Comparison of ENCODE assay signal across 9 cellular contexts in the genomic region with DNA sequence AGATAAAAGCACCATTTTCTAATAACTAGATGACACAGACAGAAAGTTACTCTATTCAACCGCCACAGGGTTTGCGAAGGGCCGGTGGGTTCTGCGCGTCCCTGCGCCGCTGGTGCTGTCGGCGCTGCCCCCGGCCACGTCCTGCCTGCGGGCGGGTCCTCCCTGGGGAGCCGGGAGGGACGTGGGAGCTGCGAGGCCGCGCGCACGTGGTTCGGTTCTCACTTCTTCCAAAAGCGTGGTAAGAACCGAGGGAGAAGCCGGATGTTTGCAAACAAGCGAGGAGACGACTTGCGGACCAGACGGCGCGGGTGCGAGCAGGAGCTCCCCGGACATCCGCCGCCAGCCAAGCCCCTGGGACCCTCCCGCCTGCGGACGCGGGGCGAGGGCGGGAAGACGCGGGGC. TPM values are rescaled to one million over a fixed set of nuclear protein-coding genes. Genes with fewer than 3 reads are reported as not detected.
A peak's percentile ranks its signal among the peaks of the same experiment; 100 is the strongest.
DNase-seq lines count a peak whose midpoint lies in the region; ATAC-seq, FAIRE-seq and TF ChIP-seq lines count a peak whose summit lies in the region.
"Had no signal": no experiment of that assay in that cellular context is flagged by ENCODE, and none has a peak within 500 bp of the region (broad histone marks: within the 10 kb centered on the region; RNA-seq: fewer than 3 reads in every experiment).

No MANE protein-coding gene starts in this region.

- in situ Hi-C loops in HepG2 (cut with HindIII; ENCODE audit: extremely low pct_ligation_motif_present, low pct_unique_long_range_greater_than_20kb), result no loop called here

- peaks cover 0 to 42% (median 18%) of the 10 kb centered on the region in 12 donors for H3K4me1 ChIP-seq in heart left ventricle
- H3K4me1 ChIP-seq in HepG2 (ENCODE audit: insufficient read depth, low read length), result no peaks in the 10 kb centered on the region
- H3K4me1 ChIP-seq in vagina, result peaks cover 18% of the 10 kb centered on the region

- H3K36me3 ChIP-seq in heart left ventricle (peaks cover 0 to 28% (median 0%) of the 10 kb centered on the region in 9 donors), HepG2 (replicated peaks in 1 of 2; ENCODE audit: control insufficient read depth in 1 of 2, insufficient read depth in 2 of 2, low read length in 2 of 2) (no peaks in the 10 kb centered on the region), vagina (no peaks in the 10 kb centered on the region)
- H3K36me3 ChIP-seq: pancreas had no signal

- TF ChIP-seq RAD21 in HepG2 (CRISPR knock-in tag; IDR thresholded peaks at IDR 0.05), result no peak

- H3K9ac ChIP-seq in HepG2 (ENCODE audit: insufficient read depth, low read depth, low read length), result no peak overlapping the region

- H3K4me2 ChIP-seq in HepG2 (ENCODE audit: low read depth, low read length), result peak overlapping the region; percentile 68

- POLR2A ChIA-PET in HepG2 (lab: Yijun Ruan, JAX) (no interaction called here), GM10248 (lab: Yijun Ruan, JAX) (no interaction called here)

- H3K79me2 ChIP-seq in HepG2 (ENCODE audit: insufficient read depth, low read length), result no peaks in the 10 kb centered on the region

- peak in 2 of 4 donors; percentile 35 to 36 for ATAC-seq in heart left ventricle
- no peak for ATAC-seq in Right ventricle myocardium superior (ENCODE audit: poor library complexity)
- ATAC-seq in HepG2, result no peak

- no peak overlapping the region for H2AFZ ChIP-seq in HepG2 (ENCODE audit: low read length)

- H3K27me3 ChIP-seq in heart left ventricle (peaks cover 19 to 88% (median 64%) of the 10 kb centered on the region in 9 donors), HepG2 (ENCODE audit: control insufficient read depth in 1 of 2, insufficient read depth in 2 of 2, low read length in 2 of 2) (peaks cover 10 to 75% of the 10 kb centered on the region in 2 experiments), vagina (peaks cover 9% of the 10 kb centered on the region)

- FAIRE-seq in HepG2 (lab: Jason Lieb, UNC), result no peak
- FAIRE-seq: pancreas had no signal

- peak in 2 of 5 donors; percentile 49 to 65 for DNase-seq in heart left ventricle
- DNase-seq in Right ventricle myocardium superior, result no peak
- peak; percentile 6 for DNase-seq in amniotic epithelial cell (ENCODE audit: low read depth)
- no peak for DNase-seq in HepG2 (ENCODE audit: low spot score)
- peak in 1 of 2 donors; percentile 10 for DNase-seq in vagina (ENCODE audit: extremely low spot score in 2 of 2)
- DNase-seq in NCI-H1092 treated with DMSO at 0.1 percent for 48 hours (lab: John Stamatoyannopoulos, UW), result no peak
- DNase-seq in GM10248 (ENCODE audit: extremely low spot score), result no peak
- no peak for DNase-seq in stimulated activated CD4-positive, alpha-beta T cell treated with anti-CD3 and anti-CD28 coated beads, Interleukin-1b, Interleukin-23, amount 100 ng/mL, for 48 hours

- H3K27ac ChIP-seq in heart left ventricle (peak overlapping the region in 11 of 12 donors; percentile 33 to 94 (median 87)), HepG2 (ENCODE audit: extremely low read length, insufficient read depth, low read length) (no peak overlapping the region), vagina (no peak overlapping the region)
- H3K27ac ChIP-seq: pancreas had no signal

- no peaks in the 10 kb centered on the region for H3K9me3 ChIP-seq in heart left ventricle
- H3K9me3 ChIP-seq in HepG2 (ENCODE audit: low read length), result no peaks in the 10 kb centered on the region
- no peaks in the 10 kb centered on the region for H3K9me3 ChIP-seq in vagina
- H3K9me3 ChIP-seq: pancreas had no signal

- TF ChIP-seq EP300 in HepG2 (IDR thresholded peaks at IDR 0.05; ENCODE audit: low read depth in 2 of 2, low read length in 2 of 2) (no peak), HepG2 (CRISPR knock-in tag; IDR thresholded peaks at IDR 0.05; ENCODE audit: borderline replicate concordance) (no peak)

- TF ChIP-seq POLR2A in heart left ventricle (IDR thresholded peaks at IDR 0.05) (no peak), HepG2 (IDR thresholded peaks at IDR 0.05; ENCODE audit: insufficient read depth in 1 of 2, low read depth in 2 of 2, low read length in 2 of 2) (no peak), vagina (IDR thresholded peaks at IDR 0.05) (no peak)

- BruUV-seq in HepG2 (replicated peaks; lab: Mats Ljungman, UMichigan), result no TSS peak

- intact Hi-C loops in heart left ventricle (cut with DNase I), result loop anchor here in 4 of 10 donors (5.0 to 10.0 kb wide), 5 partner anchors 102 to 268 kb away; partner anchors contain the start of gene ZFP62 (in 1 of the 4)
- intact Hi-C loops in Right ventricle myocardium superior (cut with DNase I), result no loop called here
- intact Hi-C loops in HepG2 (cut with micrococcal nuclease; ENCODE audit: unreplicated experiment), result no loop called here
- intact Hi-C loops in vagina (cut with DNase I), result no loop called here

- CTCF ChIA-PET in HepG2 (lab: Yijun Ruan, JAX; ENCODE audit: low intra/inter-chr PET ratio, low total read pairs), result no interaction called here
- CTCF ChIA-PET in GM10248 (lab: Yijun Ruan, JAX), result no interaction called here

- TF ChIP-seq CTCF in heart left ventricle (IDR thresholded peaks at IDR 0.05), result no peak
- no peak for TF ChIP-seq CTCF in HepG2 (CRISPR knock-in tag; IDR thresholded peaks at IDR 0.05)
- TF ChIP-seq CTCF in vagina (IDR thresholded peaks at IDR 0.05), result no peak
- no peak for TF ChIP-seq CTCF in GM10248 (IDR thresholded peaks at IDR 0.05; ENCODE audit: control extremely low read depth, extremely low read depth, low read depth, missing control alignments)

- WGBS in heart left ventricle, 4 donors, result 2 to 5% (median 4%) methylated on average over 22 to 42 of the region's 42 CpGs
- WGBS in HepG2 (ENCODE audit: low lambda C conversion rate), result 64% methylated on average over 14 of the region's 42 CpGs

- H4K20me1 ChIP-seq in HepG2 (ENCODE audit: insufficient read depth, low read length), result no peaks in the 10 kb centered on the region

- H3K4me3 ChIP-seq in heart left ventricle (peak overlapping the region in 11 of 12 donors; percentile 3 to 72 (median 62)), HepG2 (replicated peaks in 1 of 3; ENCODE audit: insufficient read depth in 1 of 3, low read depth in 2 of 3, low read length in 3 of 3) (peak overlapping the region in 1 of 3 experiments; percentile 57; a peak in 1 of 6 replicates), vagina (peak overlapping the region; percentile 49 to 58)

TF ChIP-seq in HepG2, 621 proteins besides CTCF, POLR2A, EP300 and RAD21 (continues in another document):
- TF ChIP-seq ZNF839 (CRISPR knock-in tag; IDR thresholded peaks at IDR 0.05; ENCODE audit: borderline replicate concordance), result no peak
- TF ChIP-seq, protein P1, sequence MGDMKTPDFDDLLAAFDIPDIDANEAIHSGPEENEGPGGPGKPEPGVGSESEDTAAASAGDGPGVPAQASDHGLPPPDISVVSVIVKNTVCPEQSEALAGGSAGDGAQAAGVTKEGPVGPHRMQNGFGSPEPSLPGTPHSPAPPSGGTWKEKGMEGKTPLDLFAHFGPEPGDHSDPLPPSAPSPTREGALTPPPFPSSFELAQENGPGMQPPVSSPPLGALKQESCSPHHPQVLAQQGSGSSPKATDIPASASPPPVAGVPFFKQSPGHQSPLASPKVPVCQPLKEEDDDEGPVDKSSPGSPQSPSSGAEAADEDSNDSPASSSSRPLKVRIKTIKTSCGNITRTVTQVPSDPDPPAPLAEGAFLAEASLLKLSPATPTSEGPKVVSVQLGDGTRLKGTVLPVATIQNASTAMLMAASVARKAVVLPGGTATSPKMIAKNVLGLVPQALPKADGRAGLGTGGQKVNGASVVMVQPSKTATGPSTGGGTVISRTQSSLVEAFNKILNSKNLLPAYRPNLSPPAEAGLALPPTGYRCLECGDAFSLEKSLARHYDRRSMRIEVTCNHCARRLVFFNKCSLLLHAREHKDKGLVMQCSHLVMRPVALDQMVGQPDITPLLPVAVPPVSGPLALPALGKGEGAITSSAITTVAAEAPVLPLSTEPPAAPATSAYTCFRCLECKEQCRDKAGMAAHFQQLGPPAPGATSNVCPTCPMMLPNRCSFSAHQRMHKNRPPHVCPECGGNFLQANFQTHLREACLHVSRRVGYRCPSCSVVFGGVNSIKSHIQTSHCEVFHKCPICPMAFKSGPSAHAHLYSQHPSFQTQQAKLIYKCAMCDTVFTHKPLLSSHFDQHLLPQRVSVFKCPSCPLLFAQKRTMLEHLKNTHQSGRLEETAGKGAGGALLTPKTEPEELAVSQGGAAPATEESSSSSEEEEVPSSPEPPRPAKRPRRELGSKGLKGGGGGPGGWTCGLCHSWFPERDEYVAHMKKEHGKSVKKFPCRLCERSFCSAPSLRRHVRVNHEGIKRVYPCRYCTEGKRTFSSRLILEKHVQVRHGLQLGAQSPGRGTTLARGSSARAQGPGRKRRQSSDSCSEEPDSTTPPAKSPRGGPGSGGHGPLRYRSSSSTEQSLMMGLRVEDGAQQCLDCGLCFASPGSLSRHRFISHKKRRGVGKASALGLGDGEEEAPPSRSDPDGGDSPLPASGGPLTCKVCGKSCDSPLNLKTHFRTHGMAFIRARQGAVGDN (CRISPR knock-in tag; IDR thresholded peaks at IDR 0.05), result peak; percentile 28; the same call in 1 of the 2 replicates

RNA-seq across cellular contexts. Expression of gene BTNL9, which starts 12.5 kb away (rescaled TPM):
- total RNA-seq in heart left ventricle (10 to 100 TPM; 28.6 to 75.0 (median 34.9) TPM), Right ventricle myocardium superior (38.9 TPM), HepG2 (2016; rRNA removed; fragmentation: Illumina TruSeq; extraction: Trizol) (0.13 TPM in 1 of 2 replicates, not detected in the other), vagina (34.1 TPM)
- polyA plus RNA-seq in heart left ventricle (10 to 100 TPM; 32.5 to 88.2 TPM), HepG2 (2011; rRNA removed) (not detected in 2 replicates)
- 1.1 and 2.7 TPM in 2 replicates for total RNA-seq in HepG2 (2016; cell fraction: cytosol; rRNA removed; fragmentation: Illumina TruSeq; extraction: Trizol; ENCODE audit: low read depth)
- total RNA-seq in HepG2 (2016; cell fraction: insoluble cytoplasmic fraction; rRNA removed; fragmentation: Illumina TruSeq; extraction: Trizol), result 0.09 TPM in 1 of 2 replicates, not detected in the other
- not detected in 2 replicates for total RNA-seq in HepG2 (2016; cell fraction: membrane; rRNA removed; fragmentation: Illumina TruSeq; extraction: Trizol)
- not detected in 2 replicates for total RNA-seq in HepG2 (2016; cell fraction: nucleus; rRNA removed; fragmentation: Illumina TruSeq; extraction: Trizol)
- not detected in 2 replicates for polyA plus RNA-seq in HepG2 (2011; cell fraction: cytosol; rRNA removed)
- polyA plus RNA-seq in HepG2 (2011; cell fraction: nucleus; rRNA removed), result not detected in 2 replicates
- not detected in 2 replicates for polyA plus RNA-seq in HepG2 (2012)
- not detected in 2 replicates for polyA plus RNA-seq in HepG2 (2016; cell fraction: cytosol; fragmentation: Illumina TruSeq; extraction: Trizol; ENCODE audit: low read depth)
- polyA plus RNA-seq in HepG2 (2016; cell fraction: insoluble cytoplasmic fraction; fragmentation: Illumina TruSeq; extraction: Trizol; ENCODE audit: low read depth), result not detected in 2 replicates
- not detected in 2 replicates for polyA plus RNA-seq in HepG2 (2016; cell fraction: membrane; fragmentation: Illumina TruSeq; extraction: Trizol; ENCODE audit: low read depth)
- polyA plus RNA-seq in HepG2 (2016; cell fraction: nucleus; fragmentation: Illumina TruSeq; extraction: Trizol; ENCODE audit: insufficient read depth, low read depth), result not detected in 2 replicates
- not detected in 2 replicates for polyA minus RNA-seq in HepG2 (2011; rRNA and poly(A)+ RNA removed; ENCODE audit: low replicate concordance)
- not detected in 2 replicates for polyA minus RNA-seq in HepG2 (2011; cell fraction: cytosol; rRNA and poly(A)+ RNA removed)
- not detected in 2 replicates for polyA minus RNA-seq in HepG2 (2011; cell fraction: nucleus; rRNA and poly(A)+ RNA removed)

Comparison
In these comparisons a context has a peak if more than half of its experiments do, and no peak if none do; other contexts are left out.
1. H3K27ac ChIP-seq: peak in heart left ventricle (11 of 12); none in HepG2 (single experiment) and vagina (single experiment).